In genomic region chr20:5841492-5841891, GRCh38 we compare ENCODE assay signal across 18 cellular contexts.
DNase-seq lines count a peak whose midpoint lies in the region; ATAC-seq, FAIRE-seq and TF ChIP-seq lines count a peak whose summit lies in the region.
"Had no signal": no experiment of that assay in that cellular context is flagged by ENCODE, and none has a peak within 500 bp of the region (broad histone marks: within the 10 kb centered on the region; RNA-seq: fewer than 3 reads in every experiment).

No MANE protein-coding gene starts in this region.

- TF ChIP-seq RAD21 in A549 (conservative IDR thresholded peaks at IDR 0.05 in 1 of 2, IDR thresholded peaks at IDR 0.05 in 1 of 2), result no peak

- no peak for TF ChIP-seq POLR2A in A549 (IDR thresholded peaks at IDR 0.05; ENCODE audit: low read length)

- H3K27me3 ChIP-seq in trophoblast cell (ENCODE audit: insufficient read depth, low read length) (no peaks in the 10 kb centered on the region), PC-3 (ENCODE audit: low read length) (no peaks in the 10 kb centered on the region)

- no peak overlapping the region for H3K4ac ChIP-seq in trophoblast cell (ENCODE audit: low read depth, low read length)

- H3K18ac ChIP-seq in trophoblast cell (ENCODE audit: low read length), result no peak overlapping the region

- no peaks in the 10 kb centered on the region for H3F3A ChIP-seq in PC-3 (ENCODE audit: low read length, unreplicated experiment)

- H4K8ac ChIP-seq in trophoblast cell (ENCODE audit: low read depth, low read length), result no peak overlapping the region

- no peaks in the 10 kb centered on the region for H3K9me2 ChIP-seq in PC-3 (replicated peaks; ENCODE audit: low read length)

- H3K9me3 Mint-ChIP-seq in nephron, result peaks cover 7% of the 10 kb centered on the region
- H3K9me3 Mint-ChIP-seq: CD8-positive, alpha-beta T cell had no signal

- CTCF ChIA-PET in A549 (lab: Yijun Ruan, JAX) (no interaction called here), HEK293 (lab: Yijun Ruan, JAX) (interaction anchor here (1.1 kb wide), 1 partner anchor 53 kb away, joined by 4 read pairs; no protein-coding TSS in a partner anchor), PC-3 (lab: Charles Lee) (interaction anchor here (0.7 kb wide), 1 partner anchor 311 kb away, joined by 3 read pairs; no protein-coding TSS in a partner anchor)

- H3K4me1 Mint-ChIP-seq in nephron, result peaks cover 31% of the 10 kb centered on the region

- H3K4me3 Mint-ChIP-seq in nephron, result no peak overlapping the region
- H3K4me3 Mint-ChIP-seq: CD8-positive, alpha-beta T cell had no signal

- H2BK120ac ChIP-seq in trophoblast cell (ENCODE audit: insufficient read depth, low read length, poor library complexity), result no peak overlapping the region

- no peak overlapping the region for H2AK5ac ChIP-seq in trophoblast cell (ENCODE audit: low read length)

- no peak overlapping the region for H4K91ac ChIP-seq in trophoblast cell (ENCODE audit: low read depth, low read length)

- H3K36me3 Mint-ChIP-seq in nephron (ENCODE audit: low read depth), result no peaks in the 10 kb centered on the region

- no peaks in the 10 kb centered on the region for H3K27me3 Mint-ChIP-seq in nephron (ENCODE audit: low read depth)

- BruUV-seq in PC-3 (replicated peaks; lab: Mats Ljungman, UMichigan), result no TSS peak

- H3K14ac ChIP-seq in trophoblast cell (ENCODE audit: low read length), result no peak overlapping the region

- no peak overlapping the region for H2BK12ac ChIP-seq in trophoblast cell (ENCODE audit: low read length)

- H3K4me3 ChIP-seq in A549, result no peak overlapping the region
- H3K4me3 ChIP-seq in HEK293 (ENCODE audit: low read depth, low read length), result no peak overlapping the region
- H3K4me3 ChIP-seq in fibroblast of villous mesenchyme (ENCODE audit: low read depth, low read length), result no peak overlapping the region
- no peak overlapping the region for H3K4me3 ChIP-seq in trophoblast cell (ENCODE audit: low read depth, low read length)
- no peak overlapping the region for H3K4me3 ChIP-seq in PC-3 (ENCODE audit: low read length)
- H3K4me3 ChIP-seq: GM23248 had no signal

- H3K27ac ChIP-seq in A549 (no peak overlapping the region), HEK293 (ENCODE audit: extremely low read depth, low read depth, low read length) (no peak overlapping the region), trophoblast cell (ENCODE audit: low read depth, low read length) (no peak overlapping the region), PC-3 (ENCODE audit: low read length) (no peak overlapping the region)
- H3K27ac ChIP-seq: GM23248 had no signal

- H4K20me1 ChIP-seq in PC-3 (ENCODE audit: low read length), result 0 out of 2 replicates have a peak, but pooled peaks cover 3% of the 10 kb centered on the region

- no peak for TF ChIP-seq CTCF in A549 (IDR thresholded peaks at IDR 0.05)
- no peak for TF ChIP-seq CTCF in HEK293 (tag by site-specific recombination; IDR thresholded peaks at IDR 0.05)
- TF ChIP-seq CTCF in fibroblast of villous mesenchyme (IDR thresholded peaks at IDR 0.05; ENCODE audit: insufficient read depth, low read depth, low read length), result no peak
- TF ChIP-seq CTCF in nephron (IDR thresholded peaks at IDR 0.05; ENCODE audit: unreplicated experiment in 3 of 3), result no peak
- TF ChIP-seq CTCF in PC-3 (conservative IDR thresholded peaks at IDR 0.05; ENCODE audit: low read depth, low read length), result no peak

- H3K36me3 ChIP-seq in HEK293 (ENCODE audit: control insufficient read depth in 2 of 2, insufficient read depth in 1 of 2, low read length in 2 of 2), result no peaks in the 10 kb centered on the region
- no peaks in the 10 kb centered on the region for H3K36me3 ChIP-seq in trophoblast cell (ENCODE audit: control insufficient read depth in 1 of 2, insufficient read depth in 2 of 2, low read length in 2 of 2)
- H3K36me3 ChIP-seq in PC-3 (ENCODE audit: low read depth, low read length), result no peaks in the 10 kb centered on the region

- H3K4me2 ChIP-seq in A549 (no peak overlapping the region), trophoblast cell (ENCODE audit: low read length) (no peak overlapping the region), PC-3 (ENCODE audit: low read length) (no peak overlapping the region)

- H3K9me3 ChIP-seq in A549 (peaks cover 11% of the 10 kb centered on the region; the same call in 2 of the 3 replicates), HEK293 (ENCODE audit: control insufficient read depth, insufficient read depth, low read depth, low read length) (no peaks in the 10 kb centered on the region; the same call in 1 of the 2 replicates), trophoblast cell (ENCODE audit: insufficient read depth, low read depth, low read length) (no peaks in the 10 kb centered on the region), PC-3 (ENCODE audit: low read length) (no peaks in the 10 kb centered on the region)

- H3K79me2 ChIP-seq in trophoblast cell (ENCODE audit: control insufficient read depth, insufficient read depth, low read length, poor library complexity), result no peaks in the 10 kb centered on the region
- H3K79me2 ChIP-seq in PC-3 (ENCODE audit: low read length), result no peaks in the 10 kb centered on the region

- intact Hi-C loops in PC-3 (cut with micrococcal nuclease), result no loop called here

- FAIRE-seq in A549 (lab: Jason Lieb, UNC), result peak; percentile 32
- FAIRE-seq: G401.6, H1 had no signal

- no peak overlapping the region for H2AFZ ChIP-seq in trophoblast cell (ENCODE audit: insufficient read depth, low read length, poor library complexity)
- H2AFZ ChIP-seq in PC-3 (ENCODE audit: low read length), result no peak overlapping the region
- H2AFZ ChIP-seq: GM23248 had no signal

- H2BK5ac ChIP-seq in trophoblast cell (ENCODE audit: low read depth, low read length, poor library complexity), result no peak overlapping the region

- H4K12ac ChIP-seq in trophoblast cell (ENCODE audit: low read depth, low read length), result no peak overlapping the region

- no peak for DNase-seq in A549 (ENCODE audit: low read depth in 1 of 2, low spot score in 1 of 2)
- peak; percentile 61 for DNase-seq in fibroblast of villous mesenchyme (ENCODE audit: low read depth)
- no peak for DNase-seq in trophoblast cell
- no peak for DNase-seq in NCI-H774 (lab: John Stamatoyannopoulos, UW)
- no peak for DNase-seq in PC-3
- DNase-seq: 8988T; C1 segment of cervical spinal cord; Caco-2; CD8-positive, alpha-beta T cell; DMS153; DND-41; GM23248; H7; HCEC 1CT had no signal

- ATAC-seq in A549 (no peak), PC-3 (no peak)
- ATAC-seq: CD8-positive, alpha-beta T cell had no signal

- no peak for TF ChIP-seq EP300 in A549 (IDR thresholded peaks at IDR 0.05)

- H3K4me1 ChIP-seq in A549 (peaks cover 39% of the 10 kb centered on the region), HEK293 (ENCODE audit: control insufficient read depth, insufficient read depth, low read length) (peaks cover 25% of the 10 kb centered on the region), trophoblast cell (ENCODE audit: control insufficient read depth in 1 of 2, insufficient read depth in 2 of 2, low read length in 2 of 2) (no peaks in the 10 kb centered on the region), PC-3 (ENCODE audit: insufficient read depth, low read length) (peaks cover 12% of the 10 kb centered on the region)
- H3K4me1 ChIP-seq: Caco-2 had no signal

- POLR2A ChIA-PET in A549 (lab: Yijun Ruan, JAX), result no interaction called here
- POLR2A ChIA-PET in HEK293 (lab: Yijun Ruan, JAX), result no interaction called here
- POLR2A ChIA-PET in PC-3 (lab: Charles Lee; ENCODE audit: unreplicated experiment), result no interaction called here

- H3K9ac ChIP-seq in trophoblast cell (ENCODE audit: low read length) (no peak overlapping the region), PC-3 (ENCODE audit: low read length) (no peak overlapping the region)
- H3K9ac ChIP-seq: GM23248 had no signal

- peak overlapping the region in 2 of 3 experiments; percentile 26 to 30 for H3K27ac Mint-ChIP-seq in nephron
- H3K27ac Mint-ChIP-seq: CD8-positive, alpha-beta T cell had no signal

- H3K23ac ChIP-seq in trophoblast cell (ENCODE audit: low read length), result no peak overlapping the region

- no peaks in the 10 kb centered on the region for H3K79me1 ChIP-seq in trophoblast cell (ENCODE audit: low read length)

TF ChIP-seq in A549, 52 proteins besides CTCF, POLR2A, EP300 and RAD21 (continues in another document):
- no peak for TF ChIP-seq ZNF302 (CRISPR knock-in tag; IDR thresholded peaks at IDR 0.05)
- no peak for TF ChIP-seq HMGXB4 (CRISPR knock-in tag; IDR thresholded peaks at IDR 0.05; ENCODE audit: borderline replicate concordance)
- TF ChIP-seq RCOR1 (IDR thresholded peaks at IDR 0.05; ENCODE audit: low read depth, low read length), result no peak

TF ChIP-seq in HEK293, 187 proteins besides CTCF, POLR2A, EP300 and RAD21:
- TF ChIP-seq PRDM6 (tag by site-specific recombination; IDR thresholded peaks at IDR 0.05) (peak; percentile 56; the same call in 1 of the 2 replicates), ZBTB44 (tag by site-specific recombination; IDR thresholded peaks at IDR 0.05) (0 out of 2 replicates have a peak, but pooled peaks have one; percentile 15), YY1 (tag by site-specific recombination; IDR thresholded peaks at IDR 0.05) (no peak)
